ENCODE assay signal across 24 cellular contexts in the genomic region with DNA sequence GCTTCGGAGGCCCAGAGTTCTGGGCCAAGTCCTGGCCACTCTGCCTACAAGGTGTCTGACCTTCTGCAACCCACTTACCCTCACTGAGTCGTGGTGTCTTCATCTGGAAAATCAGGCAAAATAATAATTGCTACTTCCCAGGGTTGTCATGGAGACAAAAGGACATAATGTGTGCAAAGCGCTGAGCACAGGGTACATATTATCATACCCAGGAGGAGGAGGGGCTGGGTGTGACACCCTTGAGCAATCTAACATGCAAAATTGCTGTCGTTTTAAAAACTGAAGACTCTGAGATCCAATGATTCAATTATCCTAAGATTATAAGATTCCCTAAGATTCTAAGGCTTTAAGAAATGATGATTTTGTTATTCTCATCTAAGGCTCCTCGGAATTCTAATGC.
DNase-seq lines count a peak whose midpoint lies in the region; TF ChIP-seq lines count a peak whose summit lies in the region.
"Had no signal": no experiment of that assay in that cellular context is flagged by ENCODE, and none has a peak within 500 bp of the region (broad histone marks: within the 10 kb centered on the region; RNA-seq: fewer than 3 reads in every experiment).

No MANE protein-coding gene starts in this region.

- peak; percentile 33 for DNase-seq in Ammon's horn (ENCODE audit: low spot score)
- peak; percentile 24 for DNase-seq in Karpas-422
- DNase-seq in NCI-H2227 treated with DMSO at 0.1 percent for 48 hours (lab: John Stamatoyannopoulos, UW): peak; percentile 46
- peak; percentile 14 for DNase-seq in mesenteric fat pad (ENCODE audit: low spot score)
- DNase-seq in GM19240 (ENCODE audit: insufficient read length, low spot score): no peak
- no peak for DNase-seq in endodermal cell
- no peak for DNase-seq in activated CD4-positive, CD25-positive, alpha-beta regulatory T cell treated with anti-CD3 and anti-CD28 coated beads, Interleukin-2, amount 50 U/mL, for 72 hours
- DNase-seq: AML-193; CD8-positive, alpha-beta T cell; DMS79 treated with DMSO at 0.1 percent for 48 hours; GF-D8; HCEC 1CT; KG1; MM.1S; NCI-H1930; NCI-H2107; NCI-H226; NCI-H510A; NCI-H774; Right ventricle myocardium superior; RPMI8226; T-cell had no signal

- no peaks in the 10 kb centered on the region for H3K79me2 ChIP-seq in Karpas-422 (ENCODE audit: low read length)

- no peak overlapping the region for H3K27ac ChIP-seq in Karpas-422 (ENCODE audit: low read length)
- no peak overlapping the region for H3K27ac ChIP-seq in endodermal cell (ENCODE audit: low read depth, low read length)
- H3K27ac ChIP-seq: A549, C4-2B had no signal

- H3K9me2 ChIP-seq in Karpas-422 (replicated peaks; ENCODE audit: insufficient read depth, low read length): no peaks in the 10 kb centered on the region

- H3K27me3 ChIP-seq in Karpas-422 (ENCODE audit: low read length) (no peaks in the 10 kb centered on the region), endodermal cell (ENCODE audit: control insufficient read depth, insufficient read depth, low read length, poor library complexity, severe bottlenecking) (no peaks in the 10 kb centered on the region)

- no peaks in the 10 kb centered on the region for H4K20me1 ChIP-seq in Karpas-422 (ENCODE audit: insufficient read depth, low read depth, low read length)

- H3K4me2 ChIP-seq in Karpas-422 (ENCODE audit: low read depth, low read length, poor library complexity, severe bottlenecking): no peak overlapping the region
- H3K4me2 ChIP-seq: A549 had no signal

- peaks cover 11% of the 10 kb centered on the region for H3K9me3 Mint-ChIP-seq in endodermal cell

- H3K36me3 ChIP-seq in Karpas-422 (ENCODE audit: insufficient read depth, low read length): no peaks in the 10 kb centered on the region
- no peaks in the 10 kb centered on the region for H3K36me3 ChIP-seq in endodermal cell (ENCODE audit: control insufficient read depth, insufficient read depth, low read length)

- no peak overlapping the region for H3K4me3 Mint-ChIP-seq in endodermal cell
- H3K4me3 Mint-ChIP-seq: CD8-positive, alpha-beta T cell; T-cell had no signal

- no peak overlapping the region for H3K27ac Mint-ChIP-seq in endodermal cell
- H3K27ac Mint-ChIP-seq: CD8-positive, alpha-beta T cell; T-cell had no signal

- no peak for TF ChIP-seq CTCF in endodermal cell (conservative IDR thresholded peaks at IDR 0.05)

- no peaks in the 10 kb centered on the region for H3K36me3 Mint-ChIP-seq in endodermal cell (ENCODE audit: low read depth)
- H3K36me3 Mint-ChIP-seq: CD8-positive, alpha-beta T cell; T-cell had no signal

- WGBS in endodermal cell (ENCODE audit: insufficient coverage in 1 of 2, insufficient read length in 1 of 2), 2 experiments: 75 to 89% methylated on average over 2 to 5 of the region's 5 CpGs

- H2AFZ ChIP-seq in Karpas-422 (ENCODE audit: low read length): no peak overlapping the region

- H3K27me3 Mint-ChIP-seq in endodermal cell (ENCODE audit: insufficient read depth): peaks cover 7% of the 10 kb centered on the region

- no peak overlapping the region for H3K9ac ChIP-seq in Karpas-422 (ENCODE audit: low read length)
- no peak overlapping the region for H3K9ac ChIP-seq in endodermal cell (ENCODE audit: extremely low read depth, low read length, poor library complexity, severe bottlenecking)

- H3K4me1 ChIP-seq in Karpas-422 (ENCODE audit: low read length) (no peaks in the 10 kb centered on the region; the same call in 1 of the 2 replicates), endodermal cell (ENCODE audit: control insufficient read depth, insufficient read depth, low read length) (no peaks in the 10 kb centered on the region)
- H3K4me1 ChIP-seq: A549 had no signal

- no peaks in the 10 kb centered on the region for H3K9me3 ChIP-seq in Karpas-422 (ENCODE audit: low read length)
- H3K9me3 ChIP-seq in endodermal cell (ENCODE audit: control insufficient read depth, low read length): peaks cover 5% of the 10 kb centered on the region
- H3K9me3 ChIP-seq: A549 had no signal

- H3K4me3 ChIP-seq in Karpas-422 (ENCODE audit: low read length) (no peak overlapping the region), endodermal cell (ENCODE audit: low read length) (no peak overlapping the region)
- H3K4me3 ChIP-seq: A549 had no signal

- H3K4me1 Mint-ChIP-seq in endodermal cell: peaks cover 10% of the 10 kb centered on the region

Comparison
In these comparisons a context has a peak if more than half of its experiments do, and no peak if none do; other contexts are left out.
1. DNase-seq: peak in Ammon's horn (single experiment), Karpas-422 (single experiment), NCI-H2227 treated with DMSO at 0.1 percent for 48 hours (single experiment) and mesenteric fat pad (single experiment); none in GM19240 (single experiment), endodermal cell (single experiment) and activated CD4-positive, CD25-positive, alpha-beta regulatory T cell treated with anti-CD3 and anti-CD28 coated beads, Interleukin-2, amount 50 U/mL, for 72 hours (single experiment).